Comparison of ENCODE assay signal across 11 cellular contexts in the genomic region with DNA sequence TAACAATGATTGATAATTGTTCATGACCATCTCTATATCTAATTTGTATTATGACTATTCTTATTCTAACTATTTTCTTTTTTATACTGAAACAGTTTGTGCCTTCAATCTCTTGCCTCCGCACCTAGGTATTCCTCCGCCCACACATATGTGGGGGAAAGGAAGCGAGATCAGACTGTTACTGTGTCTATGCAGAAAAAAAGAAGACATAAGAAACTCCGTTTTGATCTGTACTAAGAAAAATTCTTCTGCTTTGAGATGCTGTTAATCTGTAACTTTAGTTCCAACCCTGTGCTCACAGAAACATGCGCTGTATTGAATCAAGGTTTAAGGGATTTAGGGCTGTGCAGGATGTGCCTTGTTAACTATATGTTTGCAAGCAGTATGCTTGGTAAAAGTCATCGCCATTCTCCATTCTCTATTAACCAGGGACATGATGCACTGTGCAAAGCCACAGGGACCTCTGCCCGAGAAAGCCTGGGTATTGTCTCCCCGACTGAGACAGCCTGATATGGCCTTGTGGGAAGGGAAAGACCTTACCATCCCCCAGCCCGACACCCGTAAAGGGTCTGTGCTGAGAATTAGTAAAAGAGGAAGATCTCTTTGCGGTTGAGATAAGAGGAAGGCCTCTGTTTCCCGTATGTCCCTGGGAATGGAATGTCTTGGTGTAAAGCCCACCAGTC. TPM values are rescaled to one million over a fixed set of nuclear protein-coding genes. Genes with fewer than 3 reads are reported as not detected.
DNase-seq lines count a peak whose midpoint lies in the region; ATAC-seq, FAIRE-seq and TF ChIP-seq lines count a peak whose summit lies in the region.
"Had no signal": no experiment of that assay in that cellular context is flagged by ENCODE, and none has a peak within 500 bp of the region (broad histone marks: within the 10 kb centered on the region; RNA-seq: fewer than 3 reads in every experiment).

No MANE protein-coding gene starts in this region.

- H3K9me3 ChIP-seq in Caco-2 (no peaks in the 10 kb centered on the region), neural progenitor cell (ENCODE audit: low read depth) (no peaks in the 10 kb centered on the region)

- DNase-seq in Caco-2 (peak; percentile 74 to 79), NOMO-1 treated with DMSO at 0.1 percent for 48 hours (lab: John Stamatoyannopoulos, UW; ENCODE audit: unreplicated experiment) (peak; percentile 32), amniotic epithelial cell (ENCODE audit: low read depth) (peak; percentile 95), neural progenitor cell (ENCODE audit: low spot score) (no peak), D721Med (ENCODE audit: insufficient read length, low spot score) (no peak)
- DNase-seq: HFFc6, IMR-90 had no signal

- CTCF ChIA-PET in Caco-2 (lab: Charles Lee) = no interaction called here

- H3K4me1 Mint-ChIP-seq in Caco-2 (ENCODE audit: low read depth, unreplicated experiment) = peaks cover 25% of the 10 kb centered on the region
- peaks cover 36% of the 10 kb centered on the region for H3K4me1 Mint-ChIP-seq in neural progenitor cell

- H3F3A ChIP-seq in neural progenitor cell (ENCODE audit: low read depth) = peaks cover 8% of the 10 kb centered on the region

- no peak for FAIRE-seq in D721Med (lab: Jason Lieb, UNC)
- FAIRE-seq: islet of Langerhans had no signal

- H3K27ac ChIP-seq in neural progenitor cell = no peak overlapping the region

- intact Hi-C loops in Caco-2 (cut with micrococcal nuclease; ENCODE audit: unreplicated experiment) = loop anchor here (2.0 kb wide), 1 partner anchor 48 kb away; a partner anchor contains a TSS

- H3K27ac Mint-ChIP-seq in Caco-2 (ENCODE audit: unreplicated experiment) (peak overlapping the region; percentile 95), neural progenitor cell (no peak overlapping the region)
- H3K27ac Mint-ChIP-seq: HFFc6 had no signal

- ATAC-seq in HG02759 (IDR thresholded peaks at IDR 0.05; ENCODE audit: unreplicated experiment) = no peak
- ATAC-seq in HG02763 (IDR thresholded peaks at IDR 0.05; ENCODE audit: unreplicated experiment) = no peak
- no peak for ATAC-seq in GM18505 (IDR thresholded peaks at IDR 0.05; ENCODE audit: unreplicated experiment)

- peaks cover 3% of the 10 kb centered on the region; the same call in 1 of the 2 replicates for H3K36me3 ChIP-seq in Caco-2 (ENCODE audit: control insufficient read depth, insufficient read depth, low read length)
- H3K36me3 ChIP-seq in neural progenitor cell = no peaks in the 10 kb centered on the region

- H3K4me3 ChIP-seq in Caco-2 (ENCODE audit: low read depth, low read length) = peak overlapping the region; percentile 36
- no peak overlapping the region for H3K4me3 ChIP-seq in neural progenitor cell

- BruUV-seq in Caco-2 (replicated peaks; lab: Mats Ljungman, UMichigan) = no TSS peak

- peaks cover 29% of the 10 kb centered on the region for H4K20me1 ChIP-seq in neural progenitor cell (ENCODE audit: low read depth)

- TF ChIP-seq CTCF in Caco-2 (IDR thresholded peaks at IDR 0.05; ENCODE audit: insufficient read depth in 1 of 2, low read depth in 1 of 2, low read length in 1 of 2, severe bottlenecking in 1 of 2, unreplicated experiment in 1 of 2) = no peak
- no peak for TF ChIP-seq CTCF in neural progenitor cell (IDR thresholded peaks at IDR 0.05)
- no peak for TF ChIP-seq CTCF in D721Med (IDR thresholded peaks at IDR 0.05; ENCODE audit: insufficient read depth, missing control alignments)

- POLR2A ChIA-PET in Caco-2 (lab: Charles Lee) = interaction anchor here (0.7 kb wide), 1 partner anchor 247 kb away, joined by 4 read pairs; no protein-coding TSS in a partner anchor

- no peaks in the 10 kb centered on the region for H3K27me3 Mint-ChIP-seq in Caco-2 (ENCODE audit: insufficient read depth, unreplicated experiment)
- peaks cover 3% of the 10 kb centered on the region for H3K27me3 Mint-ChIP-seq in neural progenitor cell (ENCODE audit: insufficient read depth, low read depth)

- no peak for TF ChIP-seq POLR2A in GM18505 (IDR thresholded peaks at IDR 0.05; ENCODE audit: borderline replicate concordance, extremely low read depth, insufficient read depth, insufficient read length)

- H2AFZ ChIP-seq in neural progenitor cell (replicated peaks) = no peak overlapping the region

- H3K9ac ChIP-seq in neural progenitor cell = no peak overlapping the region

- no peaks in the 10 kb centered on the region for H3K9me3 Mint-ChIP-seq in Caco-2 (ENCODE audit: unreplicated experiment)
- H3K9me3 Mint-ChIP-seq in neural progenitor cell = no peaks in the 10 kb centered on the region

- H3K79me2 ChIP-seq in neural progenitor cell (ENCODE audit: low read depth) = peaks cover 15% of the 10 kb centered on the region

- H3K4me1 ChIP-seq in Caco-2 (peaks cover 42% of the 10 kb centered on the region), neural progenitor cell (peaks cover 17% of the 10 kb centered on the region)

- H3K36me3 Mint-ChIP-seq in Caco-2 (ENCODE audit: insufficient read depth, unreplicated experiment) (peaks cover 27% of the 10 kb centered on the region), neural progenitor cell (peaks cover 5% of the 10 kb centered on the region)

- H3K4me2 ChIP-seq in neural progenitor cell = no peak overlapping the region

- H3K27me3 ChIP-seq in Caco-2 (replicated peaks; ENCODE audit: control insufficient read depth, insufficient read depth, low read length) (no peaks in the 10 kb centered on the region), neural progenitor cell (no peaks in the 10 kb centered on the region)

- H3K4me3 Mint-ChIP-seq in Caco-2 (ENCODE audit: unreplicated experiment) = peak overlapping the region; percentile 88
- peak overlapping the region; percentile 17 for H3K4me3 Mint-ChIP-seq in neural progenitor cell
- H3K4me3 Mint-ChIP-seq: HFFc6 had no signal

RNA-seq across cellular contexts. Expression of a gene that starts 2.1 kb away (rescaled TPM):
- total RNA-seq in Caco-2 (2022) (123 and 124 TPM in 2 replicates), neural progenitor cell (ENCODE audit: low replicate concordance) (16.9 and 45.2 TPM in 2 replicates)

RNA-seq across cellular contexts. Expression of a gene that starts 23.9 kb away (rescaled TPM):
- total RNA-seq in Caco-2 (2022) = 4,797 and 4,914 TPM in 2 replicates
- total RNA-seq in neural progenitor cell (ENCODE audit: low replicate concordance) = 5,397 and 9,030 TPM in 2 replicates

RNA-seq across cellular contexts. Expression of a gene that starts 35.4 kb away (rescaled TPM):
- total RNA-seq in Caco-2 (2022) = 87.2 and 91.2 TPM in 2 replicates
- total RNA-seq in neural progenitor cell (ENCODE audit: low replicate concordance) = 1.2 and 6.1 TPM in 2 replicates

RNA-seq across cellular contexts. Expression of a gene that starts 47.5 kb away (rescaled TPM):
- 52.9 and 53.9 TPM in 2 replicates for total RNA-seq in Caco-2 (2022)
- total RNA-seq in neural progenitor cell (ENCODE audit: low replicate concordance) = 15.5 and 34.0 TPM in 2 replicates

RNA-seq across cellular contexts. Expression of a gene that starts 49.6 kb away (rescaled TPM):
- total RNA-seq in Caco-2 (2022) (24.0 and 26.9 TPM in 2 replicates), neural progenitor cell (ENCODE audit: low replicate concordance) (11.7 and 27.8 TPM in 2 replicates)

Comparison
In these comparisons a context has a peak if more than half of its experiments do, and no peak if none do; other contexts are left out.
1. DNase-seq: peak in Caco-2 (2 of 2), NOMO-1 treated with DMSO at 0.1 percent for 48 hours (single experiment) and amniotic epithelial cell (single experiment); none in neural progenitor cell (single experiment) and D721Med (single experiment).
2. RNA of a gene that starts 35.4 kb away (total RNA-seq): 87.2 to 91.2 TPM in Caco-2; 1.2 to 6.1 TPM in neural progenitor cell; every median in the first group is over 10 times any median in the second.